ENCODE assay signal across 8 cellular contexts in genomic region chr19:50431343-50432220, GRCh38. TPM values are rescaled to one million over a fixed set of nuclear protein-coding genes. Genes with fewer than 3 reads are reported as not detected.
DNase-seq lines count a peak whose midpoint lies in the region; ATAC-seq, FAIRE-seq and TF ChIP-seq lines count a peak whose summit lies in the region.

No MANE protein-coding gene starts in this region.

- H3K36me3 ChIP-seq in astrocyte (ENCODE audit: insufficient read depth, low read length) = no peaks in the 10 kb centered on the region
- H3K36me3 ChIP-seq in rectal smooth muscle tissue (ENCODE audit: control insufficient read depth, insufficient read depth, low read length) = no peaks in the 10 kb centered on the region
- H3K36me3 ChIP-seq in vagina = no peaks in the 10 kb centered on the region

- peak overlapping the region; percentile 47 for H3K9ac ChIP-seq in astrocyte (ENCODE audit: low read length)
- peak overlapping the region; percentile 45 for H3K9ac ChIP-seq in rectal smooth muscle tissue (ENCODE audit: low read length)

- FAIRE-seq in GM12891 (lab: Jason Lieb, UNC) = peak; percentile 97
- FAIRE-seq in astrocyte (lab: Jason Lieb, UNC) = no peak

- peaks cover 10% of the 10 kb centered on the region for H3K4me1 Mint-ChIP-seq in T-helper 2 cell treated with Interferon-gamma antibody and Interleukin-4, amounts not matched to agents 5 μg/mL and 100 μg/mL, for 36 hours (ENCODE audit: low read depth)
- H3K4me1 Mint-ChIP-seq in astrocyte (ENCODE audit: low read depth, unreplicated experiment) = peaks cover 3% of the 10 kb centered on the region

- intact Hi-C loops in vagina (cut with DNase I) = no loop called here

- no peak overlapping the region for H3K27ac ChIP-seq in astrocyte (ENCODE audit: low read depth, low read length)
- H3K27ac ChIP-seq in rectal smooth muscle tissue (ENCODE audit: low read depth, low read length) = no peak overlapping the region
- H3K27ac ChIP-seq in vagina = peak overlapping the region; percentile 27

- H3K4me2 ChIP-seq in astrocyte (ENCODE audit: low read length) = peak overlapping the region; percentile 88

- H3K4me1 ChIP-seq in astrocyte (ENCODE audit: insufficient read depth, low read length) (peaks cover 11% of the 10 kb centered on the region), rectal smooth muscle tissue (ENCODE audit: control insufficient read depth, insufficient read depth, low read length) (no peaks in the 10 kb centered on the region), vagina (peaks cover 11% of the 10 kb centered on the region)

- no peaks in the 10 kb centered on the region for H3K9me3 ChIP-seq in astrocyte (ENCODE audit: insufficient read depth, low read depth, low read length)
- no peaks in the 10 kb centered on the region for H3K9me3 ChIP-seq in vagina

- H3K27me3 ChIP-seq in astrocyte (ENCODE audit: insufficient read depth, low read length) (peaks cover 22% of the 10 kb centered on the region), rectal smooth muscle tissue (ENCODE audit: control insufficient read depth, insufficient read depth, low read length) (peaks cover 9% of the 10 kb centered on the region), vagina (no peaks in the 10 kb centered on the region)

- H4K20me1 ChIP-seq in astrocyte (ENCODE audit: insufficient read depth, low read length) = no peaks in the 10 kb centered on the region

- peaks cover 24% of the 10 kb centered on the region for H3K27me3 Mint-ChIP-seq in T-helper 2 cell treated with Interferon-gamma antibody and Interleukin-4, amounts not matched to agents 5 μg/mL and 100 μg/mL, for 36 hours (ENCODE audit: low read depth)
- peaks cover 24% of the 10 kb centered on the region for H3K27me3 Mint-ChIP-seq in astrocyte (ENCODE audit: low read depth, unreplicated experiment)

- H3K4me3 ChIP-seq in astrocyte (ENCODE audit: insufficient read depth, low read depth, low read length) (peak overlapping the region; percentile 56), rectal smooth muscle tissue (ENCODE audit: low read length) (peak overlapping the region; percentile 75), vagina (peak overlapping the region; percentile 46 to 47)

- ATAC-seq in HG02798 (IDR thresholded peaks at IDR 0.05; ENCODE audit: poor library complexity, unreplicated experiment) = peak; percentile 86

- H3K79me2 ChIP-seq in astrocyte (ENCODE audit: insufficient read depth, low read length) = no peaks in the 10 kb centered on the region

- TF ChIP-seq CTCF in astrocyte (IDR thresholded peaks at IDR 0.05; ENCODE audit: insufficient read depth, low read depth, low read length) = no peak
- TF ChIP-seq CTCF in vagina (IDR thresholded peaks at IDR 0.05) = no peak

- TF ChIP-seq POLR2A in GM12891 (IDR thresholded peaks at IDR 0.05; ENCODE audit: low read depth, low read length) = peak; percentile 59; the same call in 1 of the 2 replicates
- TF ChIP-seq POLR2A in vagina (IDR thresholded peaks at IDR 0.05) = no peak

- H3K9me3 Mint-ChIP-seq in T-helper 2 cell treated with Interferon-gamma antibody and Interleukin-4, amounts not matched to agents 5 μg/mL and 100 μg/mL, for 36 hours = no peaks in the 10 kb centered on the region
- peaks cover 1% of the 10 kb centered on the region for H3K9me3 Mint-ChIP-seq in astrocyte (ENCODE audit: unreplicated experiment)

- DNase-seq in GM12891 (ENCODE audit: insufficient read length, low spot score) (peak; percentile 76), NCI-H1436 treated with DMSO at 0.1 percent for 48 hours (lab: John Stamatoyannopoulos, UW) (peak; percentile 60), astrocyte (ENCODE audit: low read depth) (peak; percentile 33), hippocampal formation (lab: John Stamatoyannopoulos, UW) (peak; percentile 44 to 70), vagina (ENCODE audit: extremely low spot score in 2 of 2) (no peak)
- DNase-seq in T-helper 2 cell treated with Interferon-gamma antibody and Interleukin-4, amounts not matched to agents 5 μg/mL and 100 μg/mL, for 36 hours (ENCODE audit: low spot score) = peak; percentile 82

- H2AFZ ChIP-seq in astrocyte (ENCODE audit: low read depth, low read length) = peak overlapping the region; percentile 90

- no peaks in the 10 kb centered on the region for H3K36me3 Mint-ChIP-seq in T-helper 2 cell treated with Interferon-gamma antibody and Interleukin-4, amounts not matched to agents 5 μg/mL and 100 μg/mL, for 36 hours (ENCODE audit: low read depth)
- H3K36me3 Mint-ChIP-seq in astrocyte (ENCODE audit: low read depth, unreplicated experiment) = no peaks in the 10 kb centered on the region

- peak overlapping the region; percentile 88 for H3K4me3 Mint-ChIP-seq in T-helper 2 cell treated with Interferon-gamma antibody and Interleukin-4, amounts not matched to agents 5 μg/mL and 100 μg/mL, for 36 hours
- H3K4me3 Mint-ChIP-seq in astrocyte (ENCODE audit: unreplicated experiment) = peak overlapping the region; percentile 89

- peak overlapping the region; percentile 89 for H3K27ac Mint-ChIP-seq in T-helper 2 cell treated with Interferon-gamma antibody and Interleukin-4, amounts not matched to agents 5 μg/mL and 100 μg/mL, for 36 hours
- peak overlapping the region; percentile 66 for H3K27ac Mint-ChIP-seq in astrocyte (ENCODE audit: unreplicated experiment)

TF ChIP-seq in GM12891, 5 proteins besides CTCF, POLR2A, EP300 and RAD21:
- TF ChIP-seq POU2F2 (IDR thresholded peaks at IDR 0.05; ENCODE audit: low read depth, low read length) (no peak), TAF1 (IDR thresholded peaks at IDR 0.05; ENCODE audit: low read depth, low read length) (no peak), SPI1 (IDR thresholded peaks at IDR 0.05; ENCODE audit: low read depth, low read length) (no peak)

RNA-seq across cellular contexts. Expression of gene MYBPC2, which starts 1.1 kb away (rescaled TPM):
- polyA plus RNA-seq in GM12891 (2012; ENCODE audit: low read depth, missing spikeins) = 2.1 TPM
- total RNA-seq in astrocyte (not detected in 2 replicates), vagina (not detected)

RNA-seq across cellular contexts. Expression of gene SPIB, which starts 12.8 kb away (rescaled TPM):
- polyA plus RNA-seq in GM12891 (2012; ENCODE audit: low read depth, missing spikeins) = 80.2 TPM
- total RNA-seq in astrocyte = 0.14 TPM in 1 of 2 replicates, not detected in the other
- total RNA-seq in vagina = not detected

RNA-seq across cellular contexts. Expression of gene EMC10, which starts 44.7 kb away (rescaled TPM):
- 50.9 TPM for polyA plus RNA-seq in GM12891 (2012; ENCODE audit: low read depth, missing spikeins)
- total RNA-seq in astrocyte = not detected in 2 replicates
- 33.1 TPM for total RNA-seq in vagina

RNA-seq across cellular contexts. Expression of gene GARIN5A, which starts 45.1 kb away (rescaled TPM):
- 0.33 TPM for polyA plus RNA-seq in GM12891 (2012; ENCODE audit: low read depth, missing spikeins)
- not detected in 2 replicates for total RNA-seq in astrocyte
- total RNA-seq in vagina = not detected

RNA-seq across cellular contexts. Expression of gene POLD1, which starts 47.4 kb away (rescaled TPM):
- 63.4 TPM for polyA plus RNA-seq in GM12891 (2012; ENCODE audit: low read depth, missing spikeins)
- 18.9 and 19.9 TPM in 2 replicates for total RNA-seq in astrocyte
- 16.7 TPM for total RNA-seq in vagina

Comparison
In these comparisons a context has a peak if more than half of its experiments do, and no peak if none do; other contexts are left out.
1. DNase-seq: peak in GM12891 (single experiment), NCI-H1436 treated with DMSO at 0.1 percent for 48 hours (single experiment), T-helper 2 cell treated with Interferon-gamma antibody and Interleukin-4, amounts not matched to agents 5 μg/mL and 100 μg/mL, for 36 hours (single experiment), astrocyte (single experiment) and hippocampal formation (2 of 2); none in vagina (0 of 2).
2. RNA of gene EMC10, which starts 44.7 kb away (total RNA-seq): 33.1 TPM in vagina (single experiment); not detected in astrocyte; every median in the first group is over 10 times any median in the second.
3. Peak in every context shown above with its lines, with median percentiles within 50 percentile points of each other: H3K4me3 ChIP-seq.